ENCODE assay signal across 1 cellular context in genomic region chr5:135033026-135033861, GRCh38.
TF ChIP-seq lines count a peak whose summit lies in the region.

No MANE protein-coding gene starts in this region.

TF ChIP-seq in HepG2, 621 proteins besides CTCF, POLR2A, EP300 and RAD21 (continued from another document and continues in another):
- no peak for TF ChIP-seq PRDM10 (CRISPR knock-in tag; IDR thresholded peaks at IDR 0.05; ENCODE audit: low read depth)
- TF ChIP-seq CEBPG (CRISPR knock-in tag; IDR thresholded peaks at IDR 0.05) = peak; percentile 44; the same call in 1 of the 2 replicates
- no peak for TF ChIP-seq ZSCAN5A (CRISPR knock-in tag; IDR thresholded peaks at IDR 0.05; ENCODE audit: borderline replicate concordance)
- TF ChIP-seq ZNF609 (CRISPR knock-in tag; IDR thresholded peaks at IDR 0.05; ENCODE audit: borderline replicate concordance) = no peak
- TF ChIP-seq ZNF724P (CRISPR knock-in tag; IDR thresholded peaks at IDR 0.05; ENCODE audit: borderline replicate concordance) = no peak
- TF ChIP-seq NRL (CRISPR knock-in tag; IDR thresholded peaks at IDR 0.05; ENCODE audit: borderline replicate concordance) = 0 out of 2 replicates have a peak, but pooled peaks have one; percentile 24
- TF ChIP-seq CHD2 (IDR thresholded peaks at IDR 0.05; ENCODE audit: low read depth, low read length) = no peak
- no peak for TF ChIP-seq CEBPZ (IDR thresholded peaks at IDR 0.05; ENCODE audit: low read length)
- TF ChIP-seq HIVEP1 (CRISPR knock-in tag; IDR thresholded peaks at IDR 0.05) = no peak
- TF ChIP-seq MAX (IDR thresholded peaks at IDR 0.05) = peak; percentile 66
- 0 out of 2 replicates have a peak, but pooled peaks have one; percentile 72 for TF ChIP-seq SIN3A (IDR thresholded peaks at IDR 0.05; ENCODE audit: borderline replicate concordance, low read depth, low read length)
- peak; percentile 51; the same call in 1 of the 2 replicates for TF ChIP-seq ZFY (CRISPR knock-in tag; IDR thresholded peaks at IDR 0.05)
- 0 out of 2 replicates have a peak, but pooled peaks have one; percentile 16 for TF ChIP-seq ARNT2 (CRISPR knock-in tag; IDR thresholded peaks at IDR 0.05; ENCODE audit: low read depth)
- no peak for TF ChIP-seq ZNF704 (CRISPR knock-in tag; IDR thresholded peaks at IDR 0.05; ENCODE audit: borderline replicate concordance)
- TF ChIP-seq ZNF350 (CRISPR knock-in tag; IDR thresholded peaks at IDR 0.05; ENCODE audit: borderline replicate concordance, low read depth) = peak; percentile 29; the same call in 1 of the 2 replicates
- peak; percentile 59 for TF ChIP-seq ASH2L (IDR thresholded peaks at IDR 0.05; ENCODE audit: insufficient read length, low read depth, low read length)
- TF ChIP-seq TEAD2 (CRISPR knock-in tag; IDR thresholded peaks at IDR 0.05) = no peak
- TF ChIP-seq ZNF687 (CRISPR knock-in tag; IDR thresholded peaks at IDR 0.05) = peak; percentile 76
- TF ChIP-seq ZNF496 (CRISPR knock-in tag; IDR thresholded peaks at IDR 0.05; ENCODE audit: insufficient replicate concordance) = no peak
- no peak for TF ChIP-seq FOXO4 (CRISPR knock-in tag; conservative IDR thresholded peaks at IDR 0.05)
- no peak for TF ChIP-seq MLX (CRISPR knock-in tag; IDR thresholded peaks at IDR 0.05)
- TF ChIP-seq HCFC1 (IDR thresholded peaks at IDR 0.05; ENCODE audit: low read depth, low read length) = no peak
- TF ChIP-seq ZKSCAN5 (CRISPR knock-in tag; IDR thresholded peaks at IDR 0.05) = no peak
- peak; percentile 54 for TF ChIP-seq RNF2 (conservative IDR thresholded peaks at IDR 0.05; ENCODE audit: low read depth)
- TF ChIP-seq PHF8 (CRISPR knock-in tag; IDR thresholded peaks at IDR 0.05) = peak; percentile 60
- peak; percentile 92; the same call in 1 of the 2 replicates for TF ChIP-seq ZNF800 (CRISPR knock-in tag; IDR thresholded peaks at IDR 0.05)
- no peak for TF ChIP-seq WIZ (CRISPR knock-in tag; IDR thresholded peaks at IDR 0.05)
- 0 out of 2 replicates have a peak, but pooled peaks have one; percentile 54 for TF ChIP-seq MXD3 (CRISPR knock-in tag; IDR thresholded peaks at IDR 0.05)
